9 cellular contexts compared by ENCODE assay signal in the genomic region with DNA sequence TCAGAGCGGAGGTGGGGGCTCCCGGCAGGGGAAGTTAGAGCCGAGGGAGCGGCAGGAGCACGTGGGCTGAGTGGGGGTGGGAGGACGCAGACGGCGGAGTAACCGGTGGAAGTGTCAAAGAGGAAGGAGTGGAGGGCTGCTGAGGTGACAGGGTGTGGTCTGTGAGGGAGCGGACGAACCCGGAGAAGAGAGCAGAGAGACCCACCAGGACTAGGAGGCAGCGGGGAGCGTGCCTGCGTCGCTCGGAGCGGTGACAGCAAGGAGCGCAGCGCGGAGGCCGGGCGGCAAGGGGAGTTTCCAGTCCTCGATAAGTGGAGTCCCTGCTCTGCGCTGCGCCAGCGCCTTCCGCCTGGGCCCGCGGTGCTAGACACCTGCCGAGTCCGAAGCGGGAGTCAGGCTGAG.
DNase-seq lines count a peak whose midpoint lies in the region; ATAC-seq, FAIRE-seq and TF ChIP-seq lines count a peak whose summit lies in the region.
"Had no signal": no experiment of that assay in that cellular context is flagged by ENCODE, and none has a peak within 500 bp of the region (broad histone marks: within the 10 kb centered on the region; RNA-seq: fewer than 3 reads in every experiment).

No MANE protein-coding gene starts in this region.

- CTCF ChIA-PET in Calu3 (lab: Charles Lee): no interaction called here

- no peak for DNase-seq in natural killer cell treated with Interleukin-12 subunit alpha and Interleukin-12 subunit beta and Interleukin-15 and Interleukin-18, amount 100 ng/mL, for 72 hours (ENCODE audit: low spot score)
- DNase-seq in natural killer cell (no peak), left ventricle myocardium inferior (no peak), sigmoid colon (no peak), Calu3 (no peak), H54 (ENCODE audit: insufficient read length, low spot score) (no peak)

- WGBS in sigmoid colon, 2 donors: 2 to 3% methylated on average over 33 of the region's 33 CpGs

- H3K27me3 Mint-ChIP-seq in natural killer cell treated with Interleukin-12 subunit alpha and Interleukin-12 subunit beta and Interleukin-15 and Interleukin-18, amount 100 ng/mL, for 72 hours: peaks cover 24 to 33% of the 10 kb centered on the region in 2 donors
- H3K27me3 Mint-ChIP-seq in natural killer cell (ENCODE audit: low read depth in 2 of 2) (peaks cover 30 to 45% of the 10 kb centered on the region in 2 donors), Calu3 (ENCODE audit: unreplicated experiment) (no peaks in the 10 kb centered on the region)

- peak overlapping the region; percentile 69 for H3K4me3 ChIP-seq in left ventricle myocardium inferior
- H3K4me3 ChIP-seq in sigmoid colon: peak overlapping the region; percentile 29 to 56 (median 48)
- H3K4me3 ChIP-seq: GM12878 had no signal

- no peak overlapping the region for H3K27ac Mint-ChIP-seq in natural killer cell treated with Interleukin-12 subunit alpha and Interleukin-12 subunit beta and Interleukin-15 and Interleukin-18, amount 100 ng/mL, for 72 hours
- H3K27ac Mint-ChIP-seq in natural killer cell (no peak overlapping the region), Calu3 (ENCODE audit: unreplicated experiment) (no peak overlapping the region)

- no peak for TF ChIP-seq EP300 in sigmoid colon (IDR thresholded peaks at IDR 0.05)

- H3K4me1 Mint-ChIP-seq in natural killer cell treated with Interleukin-12 subunit alpha and Interleukin-12 subunit beta and Interleukin-15 and Interleukin-18, amount 100 ng/mL, for 72 hours (ENCODE audit: low read depth in 2 of 2): no peaks in the 10 kb centered on the region
- H3K4me1 Mint-ChIP-seq in natural killer cell (peaks cover 0 to 8% of the 10 kb centered on the region in 2 donors), Calu3 (ENCODE audit: low read depth, unreplicated experiment) (no peaks in the 10 kb centered on the region)

- H3K27me3 ChIP-seq in left ventricle myocardium inferior (ENCODE audit: low read depth) (peaks cover 96% of the 10 kb centered on the region), sigmoid colon (peaks cover 12 to 36% (median 14%) of the 10 kb centered on the region in 3 donors)

- H3K9me3 ChIP-seq in left ventricle myocardium inferior (replicated peaks) (no peaks in the 10 kb centered on the region), sigmoid colon (no peaks in the 10 kb centered on the region)

- TF ChIP-seq CTCF in natural killer cell (IDR thresholded peaks at IDR 0.05): no peak
- no peak for TF ChIP-seq CTCF in left ventricle myocardium inferior (IDR thresholded peaks at IDR 0.05; ENCODE audit: borderline replicate concordance)
- TF ChIP-seq CTCF in sigmoid colon (IDR thresholded peaks at IDR 0.05): no peak
- no peak for TF ChIP-seq CTCF in Calu3 (IDR thresholded peaks at IDR 0.05; ENCODE audit: unreplicated experiment)

- H3K4me1 ChIP-seq in left ventricle myocardium inferior (peaks cover 21% of the 10 kb centered on the region), sigmoid colon (peaks cover 0 to 21% (median 16%) of the 10 kb centered on the region in 4 donors)

- peaks cover 12% of the 10 kb centered on the region for H3K36me3 Mint-ChIP-seq in natural killer cell treated with Interleukin-12 subunit alpha and Interleukin-12 subunit beta and Interleukin-15 and Interleukin-18, amount 100 ng/mL, for 72 hours
- peaks cover 20% of the 10 kb centered on the region for H3K36me3 Mint-ChIP-seq in natural killer cell
- H3K36me3 Mint-ChIP-seq in Calu3 (ENCODE audit: insufficient read depth, unreplicated experiment): no peaks in the 10 kb centered on the region

- no peak for ATAC-seq in natural killer cell treated with Interleukin-12 subunit alpha and Interleukin-12 subunit beta and Interleukin-15 and Interleukin-18, amount 100 ng/mL, for 72 hours
- ATAC-seq in natural killer cell: no peak
- peak; percentile 66 for ATAC-seq in SK-N-SH treated with all-trans-retinoic acid at 6 μM for 48 hours
- no peak for ATAC-seq in GM21367 (IDR thresholded peaks at IDR 0.05; ENCODE audit: unreplicated experiment)
- ATAC-seq: GM12878 had no signal

- TF ChIP-seq POLR2A in sigmoid colon (IDR thresholded peaks at IDR 0.05) (no peak), H54 (IDR thresholded peaks at IDR 0.05; ENCODE audit: low read depth, low read length) (no peak)

- intact Hi-C loops in natural killer cell (cut with micrococcal nuclease) (no loop called here), left ventricle myocardium inferior (cut with micrococcal nuclease) (no loop called here), sigmoid colon (cut with DNase I) (no loop called here), Calu3 (cut with micrococcal nuclease; ENCODE audit: unreplicated experiment) (no loop called here)

- no TSS peak for BruUV-seq in Calu3 (replicated peaks; lab: Mats Ljungman, UMichigan)

- no peak for FAIRE-seq in H54 (lab: Jason Lieb, UNC)
- FAIRE-seq: GM12878 had no signal

- H3K36me3 ChIP-seq in left ventricle myocardium inferior (no peaks in the 10 kb centered on the region), sigmoid colon (no peaks in the 10 kb centered on the region)

- H3K4me3 Mint-ChIP-seq in natural killer cell treated with Interleukin-12 subunit alpha and Interleukin-12 subunit beta and Interleukin-15 and Interleukin-18, amount 100 ng/mL, for 72 hours: peak overlapping the region; percentile 32
- H3K4me3 Mint-ChIP-seq in natural killer cell (no peak overlapping the region), Calu3 (ENCODE audit: low read depth, unreplicated experiment) (no peak overlapping the region)

- H3K27ac ChIP-seq in left ventricle myocardium inferior (replicated peaks) (no peak overlapping the region), sigmoid colon (no peak overlapping the region)

- H3K9me3 Mint-ChIP-seq in natural killer cell treated with Interleukin-12 subunit alpha and Interleukin-12 subunit beta and Interleukin-15 and Interleukin-18, amount 100 ng/mL, for 72 hours: no peaks in the 10 kb centered on the region
- peaks cover 0 to 8% of the 10 kb centered on the region in 2 donors for H3K9me3 Mint-ChIP-seq in natural killer cell
- H3K9me3 Mint-ChIP-seq in Calu3 (ENCODE audit: low read depth, unreplicated experiment): peaks cover 8% of the 10 kb centered on the region

TF ChIP-seq in SK-N-SH treated with all-trans-retinoic acid at 6 μM for 48 hours, 23 proteins besides CTCF, POLR2A, EP300 and RAD21:
- TF ChIP-seq TOX (CRISPR knock-in tag; IDR thresholded peaks at IDR 0.05; ENCODE audit: borderline replicate concordance): no peak
- no peak for TF ChIP-seq SNAI2 (CRISPR knock-in tag; IDR thresholded peaks at IDR 0.05)
- TF ChIP-seq ZNF565 (CRISPR knock-in tag; conservative IDR thresholded peaks at IDR 0.05; ENCODE audit: low read depth): no peak
- TF ChIP-seq, protein P1, sequence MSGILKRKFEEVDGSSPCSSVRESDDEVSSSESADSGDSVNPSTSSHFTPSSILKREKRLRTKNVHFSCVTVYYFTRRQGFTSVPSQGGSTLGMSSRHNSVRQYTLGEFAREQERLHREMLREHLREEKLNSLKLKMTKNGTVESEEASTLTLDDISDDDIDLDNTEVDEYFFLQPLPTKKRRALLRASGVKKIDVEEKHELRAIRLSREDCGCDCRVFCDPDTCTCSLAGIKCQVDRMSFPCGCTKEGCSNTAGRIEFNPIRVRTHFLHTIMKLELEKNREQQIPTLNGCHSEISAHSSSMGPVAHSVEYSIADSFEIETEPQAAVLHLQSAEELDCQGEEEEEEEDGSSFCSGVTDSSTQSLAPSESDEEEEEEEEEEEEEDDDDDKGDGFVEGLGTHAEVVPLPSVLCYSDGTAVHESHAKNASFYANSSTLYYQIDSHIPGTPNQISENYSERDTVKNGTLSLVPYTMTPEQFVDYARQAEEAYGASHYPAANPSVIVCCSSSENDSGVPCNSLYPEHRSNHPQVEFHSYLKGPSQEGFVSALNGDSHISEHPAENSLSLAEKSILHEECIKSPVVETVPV (CRISPR knock-in tag; IDR thresholded peaks at IDR 0.05): no peak
- TF ChIP-seq BACH2 (CRISPR knock-in tag; IDR thresholded peaks at IDR 0.05; ENCODE audit: borderline replicate concordance): no peak
- TF ChIP-seq GLIS3 (CRISPR knock-in tag; IDR thresholded peaks at IDR 0.05): no peak
- TF ChIP-seq ZNF70 (CRISPR knock-in tag; IDR thresholded peaks at IDR 0.05): no peak
- TF ChIP-seq, protein P2, sequence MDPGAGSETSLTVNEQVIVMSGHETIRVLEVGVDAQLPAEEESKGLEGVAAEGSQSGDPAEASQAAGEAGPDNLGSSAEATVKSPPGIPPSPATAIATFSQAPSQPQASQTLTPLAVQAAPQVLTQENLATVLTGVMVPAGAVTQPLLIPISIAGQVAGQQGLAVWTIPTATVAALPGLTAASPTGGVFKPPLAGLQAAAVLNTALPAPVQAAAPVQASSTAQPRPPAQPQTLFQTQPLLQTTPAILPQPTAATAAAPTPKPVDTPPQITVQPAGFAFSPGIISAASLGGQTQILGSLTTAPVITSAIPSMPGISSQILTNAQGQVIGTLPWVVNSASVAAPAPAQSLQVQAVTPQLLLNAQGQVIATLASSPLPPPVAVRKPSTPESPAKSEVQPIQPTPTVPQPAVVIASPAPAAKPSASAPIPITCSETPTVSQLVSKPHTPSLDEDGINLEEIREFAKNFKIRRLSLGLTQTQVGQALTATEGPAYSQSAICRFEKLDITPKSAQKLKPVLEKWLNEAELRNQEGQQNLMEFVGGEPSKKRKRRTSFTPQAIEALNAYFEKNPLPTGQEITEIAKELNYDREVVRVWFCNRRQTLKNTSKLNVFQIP (CRISPR knock-in tag; IDR thresholded peaks at IDR 0.05; ENCODE audit: borderline replicate concordance, low read depth): no peak
- no peak for TF ChIP-seq TCF4 (CRISPR knock-in tag; IDR thresholded peaks at IDR 0.05; ENCODE audit: borderline replicate concordance)
- TF ChIP-seq CSDC2 (CRISPR knock-in tag; IDR thresholded peaks at IDR 0.05): no peak
- no peak for TF ChIP-seq ZNF8 (CRISPR knock-in tag; IDR thresholded peaks at IDR 0.05)
